Comparison of ENCODE assay signal across 1 cellular context in genomic region chr15:66412213-66412612, GRCh38.
A peak's percentile ranks its signal among the peaks of the same experiment; 100 is the strongest.
TF ChIP-seq lines count a peak whose summit lies in the region.

No MANE protein-coding gene starts in this region.

TF ChIP-seq in HepG2, 621 proteins besides CTCF, POLR2A, EP300 and RAD21 (continued from another document):
- TF ChIP-seq SOX13 (IDR thresholded peaks at IDR 0.05) (no peak), SOX13 (CRISPR knock-in tag; conservative IDR thresholded peaks at IDR 0.05 in 1 of 2, IDR thresholded peaks at IDR 0.05 in 1 of 2) (no peak), TOE1 (CRISPR knock-in tag; IDR thresholded peaks at IDR 0.05) (no peak), MAFF (IDR thresholded peaks at IDR 0.05; ENCODE audit: low read depth, low read length) (peak; percentile 41), ZNF235 (CRISPR knock-in tag; IDR thresholded peaks at IDR 0.05; ENCODE audit: borderline replicate concordance) (no peak)
